1 cellular context compared by ENCODE assay signal in genomic region chr16:57071840-57072541, GRCh38.
TF ChIP-seq lines count a peak whose summit lies in the region.

No MANE protein-coding gene starts in this region.

TF ChIP-seq in HCT116, 20 proteins besides CTCF, POLR2A, EP300 and RAD21 (continued from another document):
- TF ChIP-seq REST (IDR thresholded peaks at IDR 0.05; ENCODE audit: low read depth), result no peak
- TF ChIP-seq ZFX (IDR thresholded peaks at IDR 0.05), result no peak
- no peak for TF ChIP-seq ATF3 (IDR thresholded peaks at IDR 0.05)
- no peak for TF ChIP-seq EZH2phosphoT487 (IDR thresholded peaks at IDR 0.05; ENCODE audit: borderline replicate concordance)
- TF ChIP-seq SP1 (IDR thresholded peaks at IDR 0.05; ENCODE audit: low read depth), result no peak; the same call in 1 of the 2 replicates
- no peak for TF ChIP-seq YY1 (IDR thresholded peaks at IDR 0.05; ENCODE audit: extremely low read depth, insufficient replicate concordance, low read depth, low read length)
- TF ChIP-seq EGR1 (IDR thresholded peaks at IDR 0.05; ENCODE audit: low read depth), result no peak
- TF ChIP-seq JUND (IDR thresholded peaks at IDR 0.05), result no peak
- no peak for TF ChIP-seq ZNF274 (IDR thresholded peaks at IDR 0.05; ENCODE audit: low read depth, low read length)
- no peak for TF ChIP-seq SIN3A (IDR thresholded peaks at IDR 0.05; ENCODE audit: low read depth)
